ENCODE assay signal across 1 cellular context in the genomic region with DNA sequence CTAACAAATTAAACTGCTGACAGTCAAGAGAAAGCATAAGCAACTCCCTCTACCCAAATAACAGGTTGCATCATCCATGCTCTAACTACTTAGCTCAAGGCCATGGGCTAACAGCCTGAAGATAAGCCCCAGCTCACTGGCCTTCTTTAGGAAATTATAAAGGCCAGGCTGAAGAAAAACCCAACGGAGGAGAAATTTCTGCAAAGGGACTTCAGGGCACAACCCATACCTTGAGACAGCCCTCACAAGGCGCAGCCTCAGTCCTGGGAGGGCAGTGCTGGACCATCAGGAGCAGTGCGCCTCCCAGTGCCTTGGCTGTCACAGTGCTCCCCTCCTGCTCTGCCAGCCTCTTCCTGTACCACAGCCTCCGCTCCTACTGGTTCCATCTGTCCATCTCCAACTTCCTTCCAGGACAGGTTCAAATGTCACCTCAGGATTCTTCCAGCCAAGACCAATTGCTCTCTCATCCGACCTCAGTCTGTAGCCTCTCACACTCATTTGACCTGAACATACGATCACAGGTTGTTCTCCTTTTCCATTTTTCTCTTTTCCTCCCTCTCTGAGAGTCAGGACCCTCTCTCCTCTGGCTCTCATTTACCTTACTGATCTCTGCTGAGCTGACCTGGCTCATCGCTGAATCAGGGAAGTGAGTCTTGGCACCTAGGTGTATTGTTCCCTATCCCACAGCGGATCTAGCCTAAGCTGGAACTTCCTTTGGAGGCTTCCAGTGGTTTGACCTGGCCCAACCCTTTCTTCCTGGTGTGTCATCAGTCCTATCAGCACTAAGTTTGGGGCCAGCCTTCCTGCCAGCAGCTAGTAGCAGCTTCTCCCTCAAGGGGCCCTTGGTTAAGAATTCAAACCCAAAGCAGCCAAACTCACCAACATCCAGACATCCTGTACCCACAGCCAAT.
TF ChIP-seq lines count a peak whose summit lies in the region.

No MANE protein-coding gene starts in this region.

TF ChIP-seq in HepG2, 621 proteins besides CTCF, POLR2A, EP300 and RAD21 (continued from another document and continues in another):
- TF ChIP-seq KDM2A (CRISPR knock-in tag; IDR thresholded peaks at IDR 0.05; ENCODE audit: borderline replicate concordance, low read depth) (peak; percentile 53; the same call in 1 of the 2 replicates), FOXP1 (IDR thresholded peaks at IDR 0.05) (no peak), FOXP1 (CRISPR knock-in tag; IDR thresholded peaks at IDR 0.05) (peak; percentile 25; the same call in 1 of the 2 replicates), SMYD3 (CRISPR knock-in tag; IDR thresholded peaks at IDR 0.05) (peak; percentile 68; the same call in 1 of the 2 replicates), RBFOX2 (IDR thresholded peaks at IDR 0.05; ENCODE audit: low read depth, low read length) (no peak), MLLT10 (CRISPR knock-in tag; IDR thresholded peaks at IDR 0.05) (no peak), ZNF567 (CRISPR knock-in tag; IDR thresholded peaks at IDR 0.05; ENCODE audit: borderline replicate concordance) (no peak), ZNF850 (CRISPR knock-in tag; conservative IDR thresholded peaks at IDR 0.05) (no peak), ZNF570 (CRISPR knock-in tag; IDR thresholded peaks at IDR 0.05; ENCODE audit: borderline replicate concordance) (no peak), JUND (CRISPR knock-in tag; IDR thresholded peaks at IDR 0.05) (no peak), ATF7 (IDR thresholded peaks at IDR 0.05) (peak; percentile 61), ATF7 (CRISPR knock-in tag; IDR thresholded peaks at IDR 0.05) (no peak), SIN3B (IDR thresholded peaks at IDR 0.05; ENCODE audit: low read length) (no peak), MTA1 (CRISPR knock-in tag; IDR thresholded peaks at IDR 0.05; ENCODE audit: borderline replicate concordance) (no peak), HOXA5 (CRISPR knock-in tag; IDR thresholded peaks at IDR 0.05) (no peak), FOXA3 (CRISPR knock-in tag; IDR thresholded peaks at IDR 0.05) (peak; percentile 44; the same call in 1 of the 2 replicates), NONO (IDR thresholded peaks at IDR 0.05) (no peak), NONO (CRISPR knock-in tag; conservative IDR thresholded peaks at IDR 0.05) (peak; percentile 29; the same call in 1 of the 2 replicates), ZC3H13 (CRISPR knock-in tag; IDR thresholded peaks at IDR 0.05) (no peak), REPIN1 (CRISPR knock-in tag; IDR thresholded peaks at IDR 0.05; ENCODE audit: borderline replicate concordance, low read depth) (0 out of 2 replicates have a peak, but pooled peaks have one; percentile 9), HOXD1 (CRISPR knock-in tag; IDR thresholded peaks at IDR 0.05) (no peak), PLRG1 (conservative IDR thresholded peaks at IDR 0.05) (no peak), ZNF331 (CRISPR knock-in tag; IDR thresholded peaks at IDR 0.05) (peak; percentile 52; the same call in 1 of the 2 replicates), TOE1 (CRISPR knock-in tag; IDR thresholded peaks at IDR 0.05) (0 out of 2 replicates have a peak, but pooled peaks have one; percentile 30), STAT5B (CRISPR knock-in tag; IDR thresholded peaks at IDR 0.05) (no peak), THAP11 (CRISPR knock-in tag; IDR thresholded peaks at IDR 0.05) (peak; percentile 50; the same call in 1 of the 2 replicates)
- TF ChIP-seq, protein P1, sequence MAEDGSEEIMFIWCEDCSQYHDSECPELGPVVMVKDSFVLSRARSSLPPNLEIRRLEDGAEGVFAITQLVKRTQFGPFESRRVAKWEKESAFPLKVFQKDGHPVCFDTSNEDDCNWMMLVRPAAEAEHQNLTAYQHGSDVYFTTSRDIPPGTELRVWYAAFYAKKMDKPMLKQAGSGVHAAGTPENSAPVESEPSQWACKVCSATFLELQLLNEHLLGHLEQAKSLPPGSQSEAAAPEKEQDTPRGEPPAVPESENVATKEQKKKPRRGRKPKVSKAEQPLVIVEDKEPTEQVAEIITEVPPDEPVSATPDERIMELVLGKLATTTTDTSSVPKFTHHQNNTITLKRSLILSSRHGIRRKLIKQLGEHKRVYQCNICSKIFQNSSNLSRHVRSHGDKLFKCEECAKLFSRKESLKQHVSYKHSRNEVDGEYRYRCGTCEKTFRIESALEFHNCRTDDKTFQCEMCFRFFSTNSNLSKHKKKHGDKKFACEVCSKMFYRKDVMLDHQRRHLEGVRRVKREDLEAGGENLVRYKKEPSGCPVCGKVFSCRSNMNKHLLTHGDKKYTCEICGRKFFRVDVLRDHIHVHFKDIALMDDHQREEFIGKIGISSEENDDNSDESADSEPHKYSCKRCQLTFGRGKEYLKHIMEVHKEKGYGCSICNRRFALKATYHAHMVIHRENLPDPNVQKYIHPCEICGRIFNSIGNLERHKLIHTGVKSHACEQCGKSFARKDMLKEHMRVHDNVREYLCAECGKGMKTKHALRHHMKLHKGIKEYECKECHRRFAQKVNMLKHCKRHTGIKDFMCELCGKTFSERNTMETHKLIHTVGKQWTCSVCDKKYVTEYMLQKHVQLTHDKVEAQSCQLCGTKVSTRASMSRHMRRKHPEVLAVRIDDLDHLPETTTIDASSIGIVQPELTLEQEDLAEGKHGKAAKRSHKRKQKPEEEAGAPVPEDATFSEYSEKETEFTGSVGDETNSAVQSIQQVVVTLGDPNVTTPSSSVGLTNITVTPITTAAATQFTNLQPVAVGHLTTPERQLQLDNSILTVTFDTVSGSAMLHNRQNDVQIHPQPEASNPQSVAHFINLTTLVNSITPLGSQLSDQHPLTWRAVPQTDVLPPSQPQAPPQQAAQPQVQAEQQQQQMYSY (CRISPR knock-in tag; IDR thresholded peaks at IDR 0.05): no peak
- TF ChIP-seq, protein P2, sequence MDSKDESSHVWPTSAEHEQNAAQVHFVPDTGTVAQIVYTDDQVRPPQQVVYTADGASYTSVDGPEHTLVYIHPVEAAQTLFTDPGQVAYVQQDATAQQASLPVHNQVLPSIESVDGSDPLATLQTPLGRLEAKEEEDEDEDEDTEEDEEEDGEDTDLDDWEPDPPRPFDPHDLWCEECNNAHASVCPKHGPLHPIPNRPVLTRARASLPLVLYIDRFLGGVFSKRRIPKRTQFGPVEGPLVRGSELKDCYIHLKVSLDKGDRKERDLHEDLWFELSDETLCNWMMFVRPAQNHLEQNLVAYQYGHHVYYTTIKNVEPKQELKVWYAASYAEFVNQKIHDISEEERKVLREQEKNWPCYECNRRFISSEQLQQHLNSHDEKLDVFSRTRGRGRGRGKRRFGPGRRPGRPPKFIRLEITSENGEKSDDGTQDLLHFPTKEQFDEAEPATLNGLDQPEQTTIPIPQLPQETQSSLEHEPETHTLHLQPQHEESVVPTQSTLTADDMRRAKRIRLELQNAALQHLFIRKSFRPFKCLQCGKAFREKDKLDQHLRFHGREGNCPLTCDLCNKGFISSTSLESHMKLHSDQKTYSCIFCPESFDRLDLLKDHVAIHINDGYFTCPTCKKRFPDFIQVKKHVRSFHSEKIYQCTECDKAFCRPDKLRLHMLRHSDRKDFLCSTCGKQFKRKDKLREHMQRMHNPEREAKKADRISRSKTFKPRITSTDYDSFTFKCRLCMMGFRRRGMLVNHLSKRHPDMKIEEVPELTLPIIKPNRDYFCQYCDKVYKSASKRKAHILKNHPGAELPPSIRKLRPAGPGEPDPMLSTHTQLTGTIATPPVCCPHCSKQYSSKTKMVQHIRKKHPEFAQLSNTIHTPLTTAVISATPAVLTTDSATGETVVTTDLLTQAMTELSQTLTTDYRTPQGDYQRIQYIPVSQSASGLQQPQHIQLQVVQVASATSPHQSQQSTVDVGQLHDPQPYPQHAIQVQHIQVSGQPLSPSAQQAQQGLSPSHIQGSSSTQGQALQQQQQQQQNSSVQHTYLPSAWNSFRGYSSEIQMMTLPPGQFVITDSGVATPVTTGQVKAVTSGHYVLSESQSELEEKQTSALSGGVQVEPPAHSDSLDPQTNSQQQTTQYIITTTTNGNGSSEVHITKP (CRISPR knock-in tag; IDR thresholded peaks at IDR 0.05; ENCODE audit: low read depth): peak; percentile 68; the same call in 1 of the 2 replicates
- TF ChIP-seq, protein P3, sequence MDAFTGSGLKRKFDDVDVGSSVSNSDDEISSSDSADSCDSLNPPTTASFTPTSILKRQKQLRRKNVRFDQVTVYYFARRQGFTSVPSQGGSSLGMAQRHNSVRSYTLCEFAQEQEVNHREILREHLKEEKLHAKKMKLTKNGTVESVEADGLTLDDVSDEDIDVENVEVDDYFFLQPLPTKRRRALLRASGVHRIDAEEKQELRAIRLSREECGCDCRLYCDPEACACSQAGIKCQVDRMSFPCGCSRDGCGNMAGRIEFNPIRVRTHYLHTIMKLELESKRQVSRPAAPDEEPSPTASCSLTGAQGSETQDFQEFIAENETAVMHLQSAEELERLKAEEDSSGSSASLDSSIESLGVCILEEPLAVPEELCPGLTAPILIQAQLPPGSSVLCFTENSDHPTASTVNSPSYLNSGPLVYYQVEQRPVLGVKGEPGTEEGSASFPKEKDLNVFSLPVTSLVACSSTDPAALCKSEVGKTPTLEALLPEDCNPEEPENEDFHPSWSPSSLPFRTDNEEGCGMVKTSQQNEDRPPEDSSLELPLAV (CRISPR knock-in tag; conservative IDR thresholded peaks at IDR 0.05; ENCODE audit: low read depth): no peak
- TF ChIP-seq, protein P4, sequence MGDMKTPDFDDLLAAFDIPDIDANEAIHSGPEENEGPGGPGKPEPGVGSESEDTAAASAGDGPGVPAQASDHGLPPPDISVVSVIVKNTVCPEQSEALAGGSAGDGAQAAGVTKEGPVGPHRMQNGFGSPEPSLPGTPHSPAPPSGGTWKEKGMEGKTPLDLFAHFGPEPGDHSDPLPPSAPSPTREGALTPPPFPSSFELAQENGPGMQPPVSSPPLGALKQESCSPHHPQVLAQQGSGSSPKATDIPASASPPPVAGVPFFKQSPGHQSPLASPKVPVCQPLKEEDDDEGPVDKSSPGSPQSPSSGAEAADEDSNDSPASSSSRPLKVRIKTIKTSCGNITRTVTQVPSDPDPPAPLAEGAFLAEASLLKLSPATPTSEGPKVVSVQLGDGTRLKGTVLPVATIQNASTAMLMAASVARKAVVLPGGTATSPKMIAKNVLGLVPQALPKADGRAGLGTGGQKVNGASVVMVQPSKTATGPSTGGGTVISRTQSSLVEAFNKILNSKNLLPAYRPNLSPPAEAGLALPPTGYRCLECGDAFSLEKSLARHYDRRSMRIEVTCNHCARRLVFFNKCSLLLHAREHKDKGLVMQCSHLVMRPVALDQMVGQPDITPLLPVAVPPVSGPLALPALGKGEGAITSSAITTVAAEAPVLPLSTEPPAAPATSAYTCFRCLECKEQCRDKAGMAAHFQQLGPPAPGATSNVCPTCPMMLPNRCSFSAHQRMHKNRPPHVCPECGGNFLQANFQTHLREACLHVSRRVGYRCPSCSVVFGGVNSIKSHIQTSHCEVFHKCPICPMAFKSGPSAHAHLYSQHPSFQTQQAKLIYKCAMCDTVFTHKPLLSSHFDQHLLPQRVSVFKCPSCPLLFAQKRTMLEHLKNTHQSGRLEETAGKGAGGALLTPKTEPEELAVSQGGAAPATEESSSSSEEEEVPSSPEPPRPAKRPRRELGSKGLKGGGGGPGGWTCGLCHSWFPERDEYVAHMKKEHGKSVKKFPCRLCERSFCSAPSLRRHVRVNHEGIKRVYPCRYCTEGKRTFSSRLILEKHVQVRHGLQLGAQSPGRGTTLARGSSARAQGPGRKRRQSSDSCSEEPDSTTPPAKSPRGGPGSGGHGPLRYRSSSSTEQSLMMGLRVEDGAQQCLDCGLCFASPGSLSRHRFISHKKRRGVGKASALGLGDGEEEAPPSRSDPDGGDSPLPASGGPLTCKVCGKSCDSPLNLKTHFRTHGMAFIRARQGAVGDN (CRISPR knock-in tag; IDR thresholded peaks at IDR 0.05): peak; percentile 81
- TF ChIP-seq, protein P5, sequence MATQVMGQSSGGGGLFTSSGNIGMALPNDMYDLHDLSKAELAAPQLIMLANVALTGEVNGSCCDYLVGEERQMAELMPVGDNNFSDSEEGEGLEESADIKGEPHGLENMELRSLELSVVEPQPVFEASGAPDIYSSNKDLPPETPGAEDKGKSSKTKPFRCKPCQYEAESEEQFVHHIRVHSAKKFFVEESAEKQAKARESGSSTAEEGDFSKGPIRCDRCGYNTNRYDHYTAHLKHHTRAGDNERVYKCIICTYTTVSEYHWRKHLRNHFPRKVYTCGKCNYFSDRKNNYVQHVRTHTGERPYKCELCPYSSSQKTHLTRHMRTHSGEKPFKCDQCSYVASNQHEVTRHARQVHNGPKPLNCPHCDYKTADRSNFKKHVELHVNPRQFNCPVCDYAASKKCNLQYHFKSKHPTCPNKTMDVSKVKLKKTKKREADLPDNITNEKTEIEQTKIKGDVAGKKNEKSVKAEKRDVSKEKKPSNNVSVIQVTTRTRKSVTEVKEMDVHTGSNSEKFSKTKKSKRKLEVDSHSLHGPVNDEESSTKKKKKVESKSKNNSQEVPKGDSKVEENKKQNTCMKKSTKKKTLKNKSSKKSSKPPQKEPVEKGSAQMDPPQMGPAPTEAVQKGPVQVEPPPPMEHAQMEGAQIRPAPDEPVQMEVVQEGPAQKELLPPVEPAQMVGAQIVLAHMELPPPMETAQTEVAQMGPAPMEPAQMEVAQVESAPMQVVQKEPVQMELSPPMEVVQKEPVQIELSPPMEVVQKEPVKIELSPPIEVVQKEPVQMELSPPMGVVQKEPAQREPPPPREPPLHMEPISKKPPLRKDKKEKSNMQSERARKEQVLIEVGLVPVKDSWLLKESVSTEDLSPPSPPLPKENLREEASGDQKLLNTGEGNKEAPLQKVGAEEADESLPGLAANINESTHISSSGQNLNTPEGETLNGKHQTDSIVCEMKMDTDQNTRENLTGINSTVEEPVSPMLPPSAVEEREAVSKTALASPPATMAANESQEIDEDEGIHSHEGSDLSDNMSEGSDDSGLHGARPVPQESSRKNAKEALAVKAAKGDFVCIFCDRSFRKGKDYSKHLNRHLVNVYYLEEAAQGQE (IDR thresholded peaks at IDR 0.05; ENCODE audit: borderline replicate concordance in 1 of 2, low read depth in 1 of 2, low read length in 2 of 2): no peak
- TF ChIP-seq, protein P6, sequence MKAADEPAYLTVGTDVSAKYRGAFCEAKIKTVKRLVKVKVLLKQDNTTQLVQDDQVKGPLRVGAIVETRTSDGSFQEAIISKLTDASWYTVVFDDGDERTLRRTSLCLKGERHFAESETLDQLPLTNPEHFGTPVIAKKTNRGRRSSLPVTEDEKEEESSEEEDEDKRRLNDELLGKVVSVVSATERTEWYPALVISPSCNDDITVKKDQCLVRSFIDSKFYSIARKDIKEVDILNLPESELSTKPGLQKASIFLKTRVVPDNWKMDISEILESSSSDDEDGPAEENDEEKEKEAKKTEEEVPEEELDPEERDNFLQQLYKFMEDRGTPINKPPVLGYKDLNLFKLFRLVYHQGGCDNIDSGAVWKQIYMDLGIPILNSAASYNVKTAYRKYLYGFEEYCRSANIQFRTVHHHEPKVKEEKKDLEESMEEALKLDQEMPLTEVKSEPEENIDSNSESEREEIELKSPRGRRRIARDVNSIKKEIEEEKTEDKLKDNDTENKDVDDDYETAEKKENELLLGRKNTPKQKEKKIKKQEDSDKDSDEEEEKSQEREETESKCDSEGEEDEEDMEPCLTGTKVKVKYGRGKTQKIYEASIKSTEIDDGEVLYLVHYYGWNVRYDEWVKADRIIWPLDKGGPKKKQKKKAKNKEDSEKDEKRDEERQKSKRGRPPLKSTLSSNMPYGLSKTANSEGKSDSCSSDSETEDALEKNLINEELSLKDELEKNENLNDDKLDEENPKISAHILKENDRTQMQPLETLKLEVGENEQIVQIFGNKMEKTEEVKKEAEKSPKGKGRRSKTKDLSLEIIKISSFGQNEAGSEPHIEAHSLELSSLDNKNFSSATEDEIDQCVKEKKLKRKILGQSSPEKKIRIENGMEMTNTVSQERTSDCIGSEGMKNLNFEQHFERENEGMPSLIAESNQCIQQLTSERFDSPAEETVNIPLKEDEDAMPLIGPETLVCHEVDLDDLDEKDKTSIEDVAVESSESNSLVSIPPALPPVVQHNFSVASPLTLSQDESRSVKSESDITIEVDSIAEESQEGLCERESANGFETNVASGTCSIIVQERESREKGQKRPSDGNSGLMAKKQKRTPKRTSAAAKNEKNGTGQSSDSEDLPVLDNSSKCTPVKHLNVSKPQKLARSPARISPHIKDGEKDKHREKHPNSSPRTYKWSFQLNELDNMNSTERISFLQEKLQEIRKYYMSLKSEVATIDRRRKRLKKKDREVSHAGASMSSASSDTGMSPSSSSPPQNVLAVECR (CRISPR knock-in tag; IDR thresholded peaks at IDR 0.05; ENCODE audit: borderline replicate concordance): peak; percentile 66; the same call in 1 of the 2 replicates
